2 cellular contexts compared by ENCODE assay signal in genomic region chr2:234873103-234873827, GRCh38.
TF ChIP-seq lines count a peak whose summit lies in the region.

No MANE protein-coding gene starts in this region.

TF ChIP-seq in A549, 52 proteins besides CTCF, POLR2A, EP300 and RAD21 (continued from another document):
- TF ChIP-seq HOXA7 (CRISPR knock-in tag; IDR thresholded peaks at IDR 0.05) (no peak), ZNF302 (CRISPR knock-in tag; IDR thresholded peaks at IDR 0.05) (no peak), HES2 (IDR thresholded peaks at IDR 0.05) (no peak), HMGXB4 (CRISPR knock-in tag; IDR thresholded peaks at IDR 0.05; ENCODE audit: borderline replicate concordance) (no peak), NPAS2 (CRISPR knock-in tag; IDR thresholded peaks at IDR 0.05; ENCODE audit: borderline replicate concordance) (no peak), JUNB (IDR thresholded peaks at IDR 0.05) (no peak), MAZ (IDR thresholded peaks at IDR 0.05; ENCODE audit: borderline replicate concordance, low read depth, low read length) (no peak), MYC (IDR thresholded peaks at IDR 0.05; ENCODE audit: borderline replicate concordance, low read length) (no peak), MAX (IDR thresholded peaks at IDR 0.05) (no peak), ATOH8 (CRISPR knock-in tag; IDR thresholded peaks at IDR 0.05; ENCODE audit: low read depth) (no peak), NR3C1 (IDR thresholded peaks at IDR 0.05) (no peak)

TF ChIP-seq in HepG2, 621 proteins besides CTCF, POLR2A, EP300 and RAD21 (continued from another document):
- TF ChIP-seq ZBTB40 (IDR thresholded peaks at IDR 0.05) (no peak), ZBTB40 (CRISPR knock-in tag; IDR thresholded peaks at IDR 0.05) (0 out of 2 replicates have a peak, but pooled peaks have one; percentile 25), PRMT3 (CRISPR knock-in tag; IDR thresholded peaks at IDR 0.05; ENCODE audit: borderline replicate concordance, low read depth) (no peak), ZNF687 (CRISPR knock-in tag; IDR thresholded peaks at IDR 0.05) (peak; percentile 38; the same call in 1 of the 2 replicates), ZNF772 (CRISPR knock-in tag; IDR thresholded peaks at IDR 0.05) (0 out of 2 replicates have a peak, but pooled peaks have one; percentile 50), ZNF101 (CRISPR knock-in tag; IDR thresholded peaks at IDR 0.05; ENCODE audit: borderline replicate concordance, low read depth) (no peak), FOXO4 (CRISPR knock-in tag; conservative IDR thresholded peaks at IDR 0.05) (0 out of 2 replicates have a peak, but pooled peaks have one; percentile 39)
